ENCODE assay signal across 8 cellular contexts in the genomic region with DNA sequence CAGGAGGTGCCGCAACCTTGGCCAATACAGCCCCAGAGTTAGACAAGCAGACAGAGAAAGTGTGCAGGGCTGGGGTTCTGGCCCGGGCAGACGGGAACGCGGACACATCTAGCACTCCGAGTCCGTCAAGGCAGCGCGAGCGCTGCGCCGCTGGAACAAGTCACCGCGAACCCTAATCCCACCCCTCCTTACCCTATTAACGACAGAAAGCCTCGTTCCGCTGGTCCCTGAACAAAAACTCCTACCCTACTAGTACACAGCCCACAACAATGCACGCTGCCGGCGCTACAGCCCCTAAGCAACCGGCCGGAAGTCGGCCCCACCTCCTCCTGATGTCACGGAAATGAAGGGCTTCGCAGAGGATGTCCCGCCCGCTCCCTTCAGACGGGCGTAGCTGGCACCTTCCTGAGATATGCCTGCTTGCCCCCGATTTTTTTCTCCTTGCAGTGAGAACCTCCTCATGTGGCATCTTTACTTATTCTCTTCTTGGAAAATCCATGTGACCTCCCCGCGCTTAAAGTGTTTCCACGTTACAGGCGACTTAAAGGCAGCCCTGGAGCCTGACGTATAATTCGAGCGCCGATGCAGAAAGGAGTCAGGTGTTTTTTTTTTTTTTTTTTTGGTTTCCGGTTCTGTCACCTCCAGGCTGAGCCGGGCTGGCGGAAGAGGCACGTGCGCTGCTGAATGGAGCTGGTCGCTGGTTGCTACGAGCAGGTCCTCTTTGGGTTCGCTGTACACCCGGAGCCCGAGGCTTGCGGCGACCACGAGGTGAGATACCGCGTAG. TPM values are rescaled to one million over a fixed set of nuclear protein-coding genes. Genes with fewer than 3 reads are reported as not detected.
DNase-seq lines count a peak whose midpoint lies in the region; ATAC-seq and TF ChIP-seq lines count a peak whose summit lies in the region.

A gene (minus strand): TSS at position 315 of the 784 bp plus-strand sequence. CDS start 7,066 bp downstream, outside the sequence.
A gene with protein sequence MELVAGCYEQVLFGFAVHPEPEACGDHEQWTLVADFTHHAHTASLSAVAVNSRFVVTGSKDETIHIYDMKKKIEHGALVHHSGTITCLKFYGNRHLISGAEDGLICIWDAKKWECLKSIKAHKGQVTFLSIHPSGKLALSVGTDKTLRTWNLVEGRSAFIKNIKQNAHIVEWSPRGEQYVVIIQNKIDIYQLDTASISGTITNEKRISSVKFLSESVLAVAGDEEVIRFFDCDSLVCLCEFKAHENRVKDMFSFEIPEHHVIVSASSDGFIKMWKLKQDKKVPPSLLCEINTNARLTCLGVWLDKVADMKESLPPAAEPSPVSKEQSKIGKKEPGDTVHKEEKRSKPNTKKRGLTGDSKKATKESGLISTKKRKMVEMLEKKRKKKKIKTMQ (plus strand): TSS at position 671 of the 784 bp plus-strand sequence. CDS start 14 bp downstream, at position 685.

- peaks cover 12% of the 10 kb centered on the region for H3K9me3 Mint-ChIP-seq in GM23338
- peaks cover 0 to 4% (median 0%) of the 10 kb centered on the region in 7 donors for H3K9me3 Mint-ChIP-seq in naive B cell
- H3K9me3 Mint-ChIP-seq in stimulated activated effector memory CD8-positive, alpha-beta T cell treated with anti-CD3 and anti-CD28 coated beads, Interleukin-12 subunit alpha, Interleukin-12 subunit beta, amount 100 ng/mL, for 72 hours = no peaks in the 10 kb centered on the region

- H3K27ac ChIP-seq in GM23338 (ENCODE audit: low read depth) = peak within 1 kb of the TSS; percentile 88
- H3K27ac ChIP-seq in fibroblast of lung (ENCODE audit: insufficient read depth, low read length) = peak within 1 kb of the TSS; percentile 99

- no peaks in the 10 kb centered on the region for H3K9me3 ChIP-seq in fibroblast of lung (ENCODE audit: control insufficient read depth, insufficient read depth, low read depth, low read length)

- H3K27me3 ChIP-seq in GM23338 (ENCODE audit: insufficient read depth) (no peaks in the 10 kb centered on the region), fibroblast of lung (ENCODE audit: control insufficient read depth, insufficient read depth, low read length) (no peaks in the 10 kb centered on the region)

- H4K20me1 ChIP-seq in GM23338 (replicated peaks; ENCODE audit: insufficient read depth) = peaks cover 10% of the 10 kb centered on the region; the same call in 1 of the 2 replicates
- H4K20me1 ChIP-seq in fibroblast of lung (ENCODE audit: control insufficient read depth, extremely low read depth, insufficient read depth, low read length) = no peaks in the 10 kb centered on the region

- H3K4me3 Mint-ChIP-seq in GM23338 (peak within 1 kb of the TSS; percentile 90), naive B cell (peak within 1 kb of the TSS; percentile 88 to 100 (median 97))
- H3K4me3 Mint-ChIP-seq in stimulated activated effector memory CD8-positive, alpha-beta T cell treated with anti-CD3 and anti-CD28 coated beads, Interleukin-12 subunit alpha, Interleukin-12 subunit beta, amount 100 ng/mL, for 72 hours = peak within 1 kb of the TSS; percentile 96

- ATAC-seq in GM23338 = peak; percentile 97
- peak; percentile 90 to 91 for ATAC-seq in naive B cell (ENCODE audit: low read depth in 2 of 2)
- ATAC-seq in stimulated activated effector memory CD8-positive, alpha-beta T cell treated with anti-CD3 and anti-CD28 coated beads, Interleukin-12 subunit alpha, Interleukin-12 subunit beta, amount 100 ng/mL, for 72 hours = peak; percentile 98

- peaks cover 22% of the 10 kb centered on the region for H3K4me1 ChIP-seq in GM23338 (ENCODE audit: insufficient read depth)
- peaks cover 5% of the 10 kb centered on the region for H3K4me1 ChIP-seq in fibroblast of lung (ENCODE audit: control insufficient read depth, extremely low read depth, insufficient read depth, low read length)

- H3K4me1 Mint-ChIP-seq in GM23338 (peaks cover 25% of the 10 kb centered on the region), naive B cell (peaks cover 28 to 52% (median 31%) of the 10 kb centered on the region in 3 donors)
- peaks cover 44% of the 10 kb centered on the region for H3K4me1 Mint-ChIP-seq in stimulated activated effector memory CD8-positive, alpha-beta T cell treated with anti-CD3 and anti-CD28 coated beads, Interleukin-12 subunit alpha, Interleukin-12 subunit beta, amount 100 ng/mL, for 72 hours

- TF ChIP-seq CTCF in GM23338 (conservative IDR thresholded peaks at IDR 0.05; ENCODE audit: low read depth in 2 of 2) (no peak), fibroblast of lung (conservative IDR thresholded peaks at IDR 0.05 in 1 of 2, IDR thresholded peaks at IDR 0.05 in 1 of 2; ENCODE audit: low read depth in 1 of 2, low read length in 2 of 2) (no peak)

- no peaks in the 10 kb centered on the region for H3K9me2 ChIP-seq in GM23338 (ENCODE audit: insufficient read depth)

- H2AFZ ChIP-seq in GM23338 (peak within 1 kb of the TSS; percentile 54), fibroblast of lung (ENCODE audit: low read length) (peak within 1 kb of the TSS; percentile 97)

- H3K79me2 ChIP-seq in GM23338 (replicated peaks; ENCODE audit: insufficient read depth) (peaks cover 60% of the 10 kb centered on the region), fibroblast of lung (ENCODE audit: control insufficient read depth, insufficient read depth, low read length) (peaks cover 44% of the 10 kb centered on the region)

- H3K27ac Mint-ChIP-seq in GM23338 (peak within 1 kb of the TSS; percentile 100), naive B cell (peak within 1 kb of the TSS; percentile 100)
- peak within 1 kb of the TSS; percentile 100 for H3K27ac Mint-ChIP-seq in stimulated activated effector memory CD8-positive, alpha-beta T cell treated with anti-CD3 and anti-CD28 coated beads, Interleukin-12 subunit alpha, Interleukin-12 subunit beta, amount 100 ng/mL, for 72 hours

- peak within 1 kb of the TSS; percentile 76 for H3K4me3 ChIP-seq in GM23338
- peak within 1 kb of the TSS; percentile 93 to 100 (median 99) for H3K4me3 ChIP-seq in fibroblast of lung (replicated peaks in 1 of 4; ENCODE audit: control extremely low read depth in 1 of 4, insufficient read depth in 1 of 4, low read depth in 3 of 4, low read length in 4 of 4)

- DNase-seq in Daoy (ENCODE audit: low read depth) = peak; percentile 96
- peak; percentile 98 for DNase-seq in GM23338 (ENCODE audit: low spot score)
- peak; percentile 95 for DNase-seq in Kasumi-1 (lab: John Stamatoyannopoulos, UW)
- DNase-seq in RKO (ENCODE audit: low spot score) = peak; percentile 90
- peak; percentile 85 to 89 for DNase-seq in activated T-helper 1 cell treated with anti-CD3 and anti-CD28 coated beads, Interleukin-2, amount 50 U/mL, for 16 hours (ENCODE audit: low read depth in 1 of 2, low spot score in 1 of 2)
- DNase-seq in fibroblast of lung (ENCODE audit: low read depth in 2 of 2) = peak; percentile 93 to 96
- DNase-seq in naive B cell = peak; percentile 96
- DNase-seq in stimulated activated effector memory CD8-positive, alpha-beta T cell treated with anti-CD3 and anti-CD28 coated beads, Interleukin-12 subunit alpha, Interleukin-12 subunit beta, amount 100 ng/mL, for 72 hours (ENCODE audit: low spot score in 2 of 2) = peak; percentile 83 to 96

- H3F3A ChIP-seq in GM23338 (replicated peaks; ENCODE audit: low read depth) = peaks cover 12% of the 10 kb centered on the region

- H3K36me3 Mint-ChIP-seq in GM23338 (ENCODE audit: low read depth) (peaks cover 35% of the 10 kb centered on the region), naive B cell (peaks cover 0 to 11% of the 10 kb centered on the region in 2 donors)
- H3K36me3 Mint-ChIP-seq in stimulated activated effector memory CD8-positive, alpha-beta T cell treated with anti-CD3 and anti-CD28 coated beads, Interleukin-12 subunit alpha, Interleukin-12 subunit beta, amount 100 ng/mL, for 72 hours = peaks cover 48% of the 10 kb centered on the region

- H3K27me3 Mint-ChIP-seq in GM23338 (ENCODE audit: insufficient read depth, low read depth, poor library complexity) (peaks cover 14% of the 10 kb centered on the region), naive B cell (no peaks in the 10 kb centered on the region)

- peak within 1 kb of the TSS; percentile 91 for H3K4me2 ChIP-seq in GM23338
- H3K4me2 ChIP-seq in fibroblast of lung (ENCODE audit: extremely low read depth, insufficient read depth, low read length) = peak within 1 kb of the TSS; percentile 98

- H3K36me3 ChIP-seq in GM23338 (ENCODE audit: insufficient read depth) (peaks cover 24% of the 10 kb centered on the region), fibroblast of lung (ENCODE audit: control insufficient read depth, insufficient read depth, low read length) (no peaks in the 10 kb centered on the region)

- H3K9ac ChIP-seq in fibroblast of lung (ENCODE audit: insufficient read depth, low read length) = peak within 1 kb of the TSS; percentile 92

RNA-seq across cellular contexts. Expression of the first gene that starts in this region (rescaled TPM):
- total RNA-seq in Daoy (2014; rRNA removed; shearing (Covaris generic)) = 2.7 and 13.0 TPM in 2 replicates
- 0.47 TPM in 1 of 2 replicates, not detected in the other for total RNA-seq in GM23338 (2014; rRNA removed; shearing (Covaris generic))
- 3.8 and 4.4 TPM in 2 replicates for polyA plus RNA-seq in GM23338 (2016; fragmentation: Nextera tagmentation; extraction: Ambion mirVana)
- 0.26 and 0.33 TPM in 2 replicates for total RNA-seq in fibroblast of lung
- 0.26 and 1.1 TPM in 2 replicates for polyA plus RNA-seq in fibroblast of lung
- 0.56 and 1.3 TPM in 2 replicates for polyA plus RNA-seq in fibroblast of lung (2012)
- polyA minus RNA-seq in fibroblast of lung (ENCODE audit: low replicate concordance) = not detected in 2 replicates
- 1 to 10 TPM in 2 of 6 donors, under 1 TPM in 1, not detected in 3; 0.96 to 1.6 (median 1.1) TPM for polyA plus RNA-seq in naive B cell (ENCODE audit: low read depth in 6 of 6)

RNA-seq across cellular contexts. Expression of the second gene that starts in this region (rescaled TPM):
- 90.3 and 103 TPM in 2 replicates for total RNA-seq in Daoy (2014; rRNA removed; shearing (Covaris generic))
- total RNA-seq in GM23338 (2014; rRNA removed; shearing (Covaris generic)) = 45.5 and 47.4 TPM in 2 replicates
- polyA plus RNA-seq in GM23338 (2016; fragmentation: Nextera tagmentation; extraction: Ambion mirVana) = 82.1 and 93.2 TPM in 2 replicates
- total RNA-seq in fibroblast of lung = 16.3 and 19.3 TPM in 2 replicates
- polyA plus RNA-seq in fibroblast of lung = 27.3 and 33.0 TPM in 2 replicates
- polyA plus RNA-seq in fibroblast of lung (2012) = 15.9 and 21.2 TPM in 2 replicates
- 5.7 and 14.8 TPM in 2 replicates for polyA minus RNA-seq in fibroblast of lung (ENCODE audit: low replicate concordance)
- polyA plus RNA-seq in naive B cell (ENCODE audit: low read depth in 6 of 6) = 10 to 100 TPM; 10.5 to 16.2 (median 12.7) TPM

Comparison
In these comparisons a context has a peak if more than half of its experiments do, and no peak if none do; other contexts are left out.
1. Peak in every context shown above with its lines: DNase-seq, ATAC-seq, H3K4me3 ChIP-seq and H3K27ac ChIP-seq.